ENCODE assay signal across 9 cellular contexts in genomic region chr19:38718747-38719543, GRCh38. TPM values are rescaled to one million over a fixed set of nuclear protein-coding genes. Genes with fewer than 3 reads are reported as not detected.
A peak's percentile ranks its signal among the peaks of the same experiment; 100 is the strongest.
DNase-seq lines count a peak whose midpoint lies in the region; ATAC-seq and TF ChIP-seq lines count a peak whose summit lies in the region.
"Had no signal": no experiment of that assay in that cellular context is flagged by ENCODE, and none has a peak within 500 bp of the region (broad histone marks: within the 10 kb centered on the region; RNA-seq: fewer than 3 reads in every experiment).

No MANE protein-coding gene starts in this region.

- H3K27ac Mint-ChIP-seq in nephron progenitor cell, result peak overlapping the region; percentile 88

- TF ChIP-seq CTCF in fibroblast of mammary gland (conservative IDR thresholded peaks at IDR 0.05; ENCODE audit: control insufficient read depth, insufficient read depth, low read depth, low read length), result peak; percentile 19
- peak; percentile 9 for TF ChIP-seq CTCF in nephron progenitor cell (IDR thresholded peaks at IDR 0.05)

- no peak for ATAC-seq in GM21825 (IDR thresholded peaks at IDR 0.05; ENCODE audit: unreplicated experiment)

- peak; percentile 64 for DNase-seq in AG08395 (ENCODE audit: low spot score)
- peak; percentile 92 for DNase-seq in RPMI7951 (ENCODE audit: low read depth)
- no peak for DNase-seq in fibroblast of mammary gland (ENCODE audit: low read depth)
- no peak for DNase-seq in nephron progenitor cell
- DNase-seq in HPDE6-E6E7 (ENCODE audit: extremely low spot score), result no peak
- DNase-seq in NCI-H187 treated with DMSO at 0.1 percent for 48 hours (lab: John Stamatoyannopoulos, UW), result no peak
- no peak for DNase-seq in UCSD-AML1 (lab: John Stamatoyannopoulos, UW; ENCODE audit: unreplicated experiment)
- DNase-seq: activated T-cell treated with anti-CD3 and anti-CD28 coated beads, Interleukin-2, amount 50 U/mL, for 48 hours had no signal

- H3K9me3 Mint-ChIP-seq in nephron progenitor cell, result no peaks in the 10 kb centered on the region

- no peaks in the 10 kb centered on the region for H3K27me3 Mint-ChIP-seq in nephron progenitor cell (ENCODE audit: low read depth, poor library complexity)

- peaks cover 14% of the 10 kb centered on the region for H3K4me1 Mint-ChIP-seq in nephron progenitor cell

- H3K36me3 Mint-ChIP-seq in nephron progenitor cell (ENCODE audit: low read depth), result peaks cover 10% of the 10 kb centered on the region

- no peak overlapping the region for H3K4me3 Mint-ChIP-seq in nephron progenitor cell

- no peak overlapping the region for H3K4me3 ChIP-seq in fibroblast of mammary gland (ENCODE audit: control insufficient read depth, low read depth, low read length)

RNA-seq across cellular contexts. Expression of gene CAPN12, which starts 25.3 kb away (rescaled TPM):
- not detected in 2 replicates for total RNA-seq in RPMI7951 (2014; rRNA removed; shearing (Covaris generic))

RNA-seq across cellular contexts. Expression of gene LGALS7, which starts 54.4 kb away (rescaled TPM):
- not detected in 2 replicates for total RNA-seq in RPMI7951 (2014; rRNA removed; shearing (Covaris generic))

Comparison
In these comparisons a context has a peak if more than half of its experiments do, and no peak if none do; other contexts are left out.
1. DNase-seq: peak in AG08395 (single experiment) and RPMI7951 (single experiment); none in fibroblast of mammary gland (single experiment), nephron progenitor cell (single experiment), HPDE6-E6E7 (single experiment), NCI-H187 treated with DMSO at 0.1 percent for 48 hours (single experiment) and UCSD-AML1 (single experiment).